8 cellular contexts compared by ENCODE assay signal in the genomic region with DNA sequence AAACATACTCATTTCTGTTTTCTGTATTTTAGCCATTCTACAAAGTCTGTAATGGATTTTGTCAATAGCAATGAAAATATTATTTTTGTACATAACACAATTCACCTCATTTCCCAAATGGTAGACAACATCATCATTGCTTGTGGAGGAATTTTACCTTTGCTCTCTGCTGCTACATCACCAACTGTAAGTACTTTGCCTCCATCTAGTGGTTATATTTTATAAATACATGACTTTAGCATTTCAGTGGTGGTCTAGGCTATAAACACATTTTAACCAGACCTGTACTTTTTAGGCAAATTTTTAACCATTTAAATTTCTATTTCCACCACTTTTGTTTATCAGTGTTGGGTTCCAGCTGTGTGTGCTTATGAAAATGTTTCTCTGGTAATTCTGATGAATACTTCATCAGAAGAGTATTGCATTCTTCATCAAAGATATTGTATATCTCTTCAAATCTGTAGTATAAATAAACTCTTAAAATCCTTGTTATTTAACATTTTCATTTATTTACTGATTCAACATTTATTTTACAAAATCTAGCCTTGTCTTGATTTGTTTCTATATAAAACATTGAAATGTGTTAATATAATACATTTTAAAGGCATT.
DNase-seq lines count a peak whose midpoint lies in the region; ATAC-seq and TF ChIP-seq lines count a peak whose summit lies in the region.

No MANE protein-coding gene starts in this region.

- H3K4me3 ChIP-seq in breast epithelium, result no peak overlapping the region
- H3K4me3 ChIP-seq in left lung, result no peak overlapping the region

- H3K27me3 ChIP-seq in breast epithelium (no peaks in the 10 kb centered on the region), left lung (no peaks in the 10 kb centered on the region)

- intact Hi-C loops in breast epithelium (cut with DNase I; ENCODE audit: low total_unique reads) (loop anchor here (10.0 kb wide), 1 partner anchor 1230 kb away; no protein-coding TSS in a partner anchor), left lung (cut with DNase I) (no loop called here)

- no peaks in the 10 kb centered on the region for H3K4me1 ChIP-seq in breast epithelium
- H3K4me1 ChIP-seq in left lung, result no peaks in the 10 kb centered on the region

- peak; percentile 12 to 73 (median 34) for TF ChIP-seq CTCF in breast epithelium (IDR thresholded peaks at IDR 0.05)
- peak; percentile 33 to 64 for TF ChIP-seq CTCF in left lung (IDR thresholded peaks at IDR 0.05)

- no peaks in the 10 kb centered on the region for H3K9me3 ChIP-seq in breast epithelium
- no peaks in the 10 kb centered on the region for H3K9me3 ChIP-seq in left lung

- ATAC-seq in GM19452 (IDR thresholded peaks at IDR 0.05; ENCODE audit: unreplicated experiment) (peak; percentile 76), HG03342 (IDR thresholded peaks at IDR 0.05; ENCODE audit: unreplicated experiment) (peak; percentile 78), left lung (peak; percentile 79)

- H3K36me3 ChIP-seq in breast epithelium (no peaks in the 10 kb centered on the region), left lung (no peaks in the 10 kb centered on the region)

- no peak for TF ChIP-seq POLR2A in breast epithelium (IDR thresholded peaks at IDR 0.05)

- H3K27ac ChIP-seq in breast epithelium (no peak overlapping the region), left lung (no peak overlapping the region)

- DNase-seq in DMS53 treated with DMSO at 0.1 percent for 48 hours (lab: John Stamatoyannopoulos, UW; ENCODE audit: unreplicated experiment) (peak; percentile 65), NCI-H345 treated with DMSO at 0.1 percent for 48 hours (lab: John Stamatoyannopoulos, UW; ENCODE audit: unreplicated experiment) (peak; percentile 1), breast epithelium (ENCODE audit: low spot score in 2 of 2) (no peak), left lung (no peak), NCI-H226 (no peak)
- DNase-seq in effector CD8-positive, alpha-beta T cell (lab: John Stamatoyannopoulos, UW), result no peak

Comparison
In these comparisons a context has a peak if more than half of its experiments do, and no peak if none do; other contexts are left out.
1. DNase-seq: peak in DMS53 treated with DMSO at 0.1 percent for 48 hours (single experiment) and NCI-H345 treated with DMSO at 0.1 percent for 48 hours (single experiment); none in breast epithelium (0 of 2), left lung (0 of 2), NCI-H226 (single experiment) and effector CD8-positive, alpha-beta T cell (single experiment).
2. Peak in every context shown above with its lines, with median percentiles within 50 percentile points of each other: ATAC-seq.